ENCODE assay signal across 11 cellular contexts in genomic region chr6:110529355-110529754, GRCh38. TPM values are rescaled to one million over a fixed set of nuclear protein-coding genes. Genes with fewer than 3 reads are reported as not detected.
A peak's percentile ranks its signal among the peaks of the same experiment; 100 is the strongest.
DNase-seq lines count a peak whose midpoint lies in the region; ATAC-seq lines count a peak whose summit lies in the region.
"Had no signal": no experiment of that assay in that cellular context is flagged by ENCODE, and none has a peak within 500 bp of the region (broad histone marks: within the 10 kb centered on the region; RNA-seq: fewer than 3 reads in every experiment).

No MANE protein-coding gene starts in this region.

- H3K4ac ChIP-seq in trophoblast cell (ENCODE audit: low read depth, low read length), result no peak overlapping the region

- H3K4me3 ChIP-seq in trophoblast cell (ENCODE audit: low read depth, low read length), result no peak overlapping the region

- no peak overlapping the region for H3K14ac ChIP-seq in trophoblast cell (ENCODE audit: low read length)

- no peak overlapping the region for H2BK120ac ChIP-seq in trophoblast cell (ENCODE audit: insufficient read depth, low read length, poor library complexity)

- no peak overlapping the region for H2BK5ac ChIP-seq in trophoblast cell (ENCODE audit: low read depth, low read length, poor library complexity)

- H3K9ac ChIP-seq in trophoblast cell (ENCODE audit: low read length), result no peak overlapping the region

- no peak overlapping the region for H3K4me2 ChIP-seq in trophoblast cell (ENCODE audit: low read length)

- no peaks in the 10 kb centered on the region for H3K9me3 ChIP-seq in trophoblast cell (ENCODE audit: insufficient read depth, low read depth, low read length)

- H3K9me3 Mint-ChIP-seq in activated T-helper 1 cell treated with anti-CD3 and anti-CD28 coated beads, Interleukin-12 subunit alpha, Interleukin-12 subunit beta, Interleukin-2, Interleukin-4 antibody, amounts not matched to agents 30 ng/mL and 10 ng/mL and 1 ng/mL, durations not matched to agents 14 hours and 24 hours and 36 hours, result no peaks in the 10 kb centered on the region
- H3K9me3 Mint-ChIP-seq: naive thymus-derived CD4-positive, alpha-beta T cell; T-helper 2 cell treated with Interferon-gamma antibody and Interleukin-4, amounts not matched to agents 5 μg/mL and 100 μg/mL, for 36 hours had no signal

- WGBS in trophoblast cell (ENCODE audit: extremely low coverage, insufficient coverage, insufficient read length), result no CpG with 5 or more reads among the region's 5 CpGs

- no peak overlapping the region for H4K12ac ChIP-seq in trophoblast cell (ENCODE audit: low read depth, low read length)

- H2AFZ ChIP-seq in trophoblast cell (ENCODE audit: insufficient read depth, low read length, poor library complexity), result no peak overlapping the region

- intact Hi-C loops in activated T-helper 1 cell treated with anti-CD3 and anti-CD28 coated beads, Interleukin-12 subunit alpha, Interleukin-12 subunit beta, Interleukin-2, Interleukin-4 antibody, amounts not matched to agents 30 ng/mL and 10 ng/mL and 1 ng/mL, durations not matched to agents 14 hours and 24 hours and 36 hours (cut with micrococcal nuclease), result loop anchor here (2.0 kb wide), 1 partner anchor 285 kb away; the partner anchor contains the start of gene CDK19

- H3K36me3 Mint-ChIP-seq in activated T-helper 1 cell treated with anti-CD3 and anti-CD28 coated beads, Interleukin-12 subunit alpha, Interleukin-12 subunit beta, Interleukin-2, Interleukin-4 antibody, amounts not matched to agents 30 ng/mL and 10 ng/mL and 1 ng/mL, durations not matched to agents 14 hours and 24 hours and 36 hours (ENCODE audit: low read depth), result no peaks in the 10 kb centered on the region
- H3K36me3 Mint-ChIP-seq: naive thymus-derived CD4-positive, alpha-beta T cell had no signal

- H2AK5ac ChIP-seq in trophoblast cell (ENCODE audit: low read length), result no peak overlapping the region

- DNase-seq in ELR (ENCODE audit: low read depth), result peak; percentile 86
- peak; percentile 19 for DNase-seq in NCI-H2171 (lab: John Stamatoyannopoulos, UW)
- peak; percentile 51 to 94 for DNase-seq in dermis microvascular lymphatic vessel endothelial cell (ENCODE audit: low read depth in 2 of 2)
- no peak for DNase-seq in trophoblast cell
- DNase-seq in NCI-H1092 treated with DMSO at 0.1 percent for 48 hours (lab: John Stamatoyannopoulos, UW), result no peak
- DNase-seq in activated T-helper 1 cell treated with anti-CD3 and anti-CD28 coated beads, Interleukin-12 subunit alpha, Interleukin-12 subunit beta, Interleukin-2, Interleukin-4 antibody, amounts not matched to agents 30 ng/mL and 10 ng/mL and 1 ng/mL, durations not matched to agents 14 hours and 24 hours and 36 hours (ENCODE audit: low spot score), result no peak
- DNase-seq in NCI-H510A treated with DMSO at 0.1 percent for 48 hours (lab: John Stamatoyannopoulos, UW), result no peak
- DNase-seq: activated naive CD4-positive, alpha-beta T cell; naive thymus-derived CD4-positive, alpha-beta T cell had no signal

- peaks cover 9% of the 10 kb centered on the region for H3K4me1 Mint-ChIP-seq in activated T-helper 1 cell treated with anti-CD3 and anti-CD28 coated beads, Interleukin-12 subunit alpha, Interleukin-12 subunit beta, Interleukin-2, Interleukin-4 antibody, amounts not matched to agents 30 ng/mL and 10 ng/mL and 1 ng/mL, durations not matched to agents 14 hours and 24 hours and 36 hours (ENCODE audit: low read depth)

- peaks cover 0 to 8% of the 10 kb centered on the region in 2 experiments for H3K4me1 ChIP-seq in trophoblast cell (ENCODE audit: control insufficient read depth in 1 of 2, insufficient read depth in 2 of 2, low read length in 2 of 2)

- H4K91ac ChIP-seq in trophoblast cell (ENCODE audit: low read depth, low read length), result no peak overlapping the region

- no peak for ATAC-seq in GM18861 (IDR thresholded peaks at IDR 0.05; ENCODE audit: unreplicated experiment)
- ATAC-seq: naive thymus-derived CD4-positive, alpha-beta T cell had no signal

- no peaks in the 10 kb centered on the region for H3K36me3 ChIP-seq in trophoblast cell (ENCODE audit: control insufficient read depth in 1 of 2, insufficient read depth in 2 of 2, low read length in 2 of 2)

- H3K27me3 Mint-ChIP-seq in activated T-helper 1 cell treated with anti-CD3 and anti-CD28 coated beads, Interleukin-12 subunit alpha, Interleukin-12 subunit beta, Interleukin-2, Interleukin-4 antibody, amounts not matched to agents 30 ng/mL and 10 ng/mL and 1 ng/mL, durations not matched to agents 14 hours and 24 hours and 36 hours (ENCODE audit: insufficient read depth), result peaks cover 8% of the 10 kb centered on the region

- no peak overlapping the region for H3K18ac ChIP-seq in trophoblast cell (ENCODE audit: low read length)

- no peak overlapping the region for H3K27ac Mint-ChIP-seq in activated T-helper 1 cell treated with anti-CD3 and anti-CD28 coated beads, Interleukin-12 subunit alpha, Interleukin-12 subunit beta, Interleukin-2, Interleukin-4 antibody, amounts not matched to agents 30 ng/mL and 10 ng/mL and 1 ng/mL, durations not matched to agents 14 hours and 24 hours and 36 hours
- H3K27ac Mint-ChIP-seq: T-helper 2 cell treated with Interferon-gamma antibody and Interleukin-4, amounts not matched to agents 5 μg/mL and 100 μg/mL, for 36 hours had no signal

- no peak overlapping the region for H2BK12ac ChIP-seq in trophoblast cell (ENCODE audit: low read length)

- no peaks in the 10 kb centered on the region for H3K79me2 ChIP-seq in trophoblast cell (ENCODE audit: control insufficient read depth, insufficient read depth, low read length, poor library complexity)

- H3K79me1 ChIP-seq in trophoblast cell (ENCODE audit: low read length), result peaks cover 2% of the 10 kb centered on the region

- no peak overlapping the region for H3K4me3 Mint-ChIP-seq in activated T-helper 1 cell treated with anti-CD3 and anti-CD28 coated beads, Interleukin-12 subunit alpha, Interleukin-12 subunit beta, Interleukin-2, Interleukin-4 antibody, amounts not matched to agents 30 ng/mL and 10 ng/mL and 1 ng/mL, durations not matched to agents 14 hours and 24 hours and 36 hours
- H3K4me3 Mint-ChIP-seq: naive thymus-derived CD4-positive, alpha-beta T cell; T-helper 2 cell treated with Interferon-gamma antibody and Interleukin-4, amounts not matched to agents 5 μg/mL and 100 μg/mL, for 36 hours had no signal

- no peaks in the 10 kb centered on the region for H3K27me3 ChIP-seq in trophoblast cell (ENCODE audit: insufficient read depth, low read length)

- H4K8ac ChIP-seq in trophoblast cell (ENCODE audit: low read depth, low read length), result no peak overlapping the region

- peak overlapping the region; percentile 6 for H3K27ac ChIP-seq in trophoblast cell (ENCODE audit: low read depth, low read length)

- H3K23ac ChIP-seq in trophoblast cell (ENCODE audit: low read length), result no peak overlapping the region

RNA-seq across cellular contexts. Expression of gene SLC22A16, which starts 52.9 kb away (rescaled TPM):
- not detected in 2 replicates for total RNA-seq in dermis microvascular lymphatic vessel endothelial cell
- polyA plus RNA-seq in trophoblast cell (2013), result 0.22 and 0.36 TPM in 2 replicates
- not detected in 2 replicates for total RNA-seq in activated T-helper 1 cell treated with anti-CD3 and anti-CD28 coated beads, Interleukin-12 subunit alpha, Interleukin-12 subunit beta, Interleukin-2, Interleukin-4 antibody, amounts not matched to agents 30 ng/mL and 10 ng/mL and 1 ng/mL, durations not matched to agents 14 hours and 24 hours and 36 hours
- polyA plus RNA-seq: naive thymus-derived CD4-positive, alpha-beta T cell had no signal

Comparison
In these comparisons a context has a peak if more than half of its experiments do, and no peak if none do; other contexts are left out.
1. DNase-seq: peak in ELR (single experiment), NCI-H2171 (single experiment) and dermis microvascular lymphatic vessel endothelial cell (2 of 2); none in trophoblast cell (0 of 2), NCI-H1092 treated with DMSO at 0.1 percent for 48 hours (single experiment), activated T-helper 1 cell treated with anti-CD3 and anti-CD28 coated beads, Interleukin-12 subunit alpha, Interleukin-12 subunit beta, Interleukin-2, Interleukin-4 antibody, amounts not matched to agents 30 ng/mL and 10 ng/mL and 1 ng/mL, durations not matched to agents 14 hours and 24 hours and 36 hours (single experiment) and NCI-H510A treated with DMSO at 0.1 percent for 48 hours (single experiment).